Comparison of ENCODE assay signal across 15 cellular contexts in genomic region chr17:76983075-76983411, GRCh38.
DNase-seq lines count a peak whose midpoint lies in the region; ATAC-seq and TF ChIP-seq lines count a peak whose summit lies in the region.
"Had no signal": no experiment of that assay in that cellular context is flagged by ENCODE, and none has a peak within 500 bp of the region (broad histone marks: within the 10 kb centered on the region; RNA-seq: fewer than 3 reads in every experiment).

No MANE protein-coding gene starts in this region.

- H4K20me1 ChIP-seq in H9 (ENCODE audit: control insufficient read depth, insufficient read depth, insufficient read length): no peaks in the 10 kb centered on the region

- no peak overlapping the region for H2BK5ac ChIP-seq in H9 (ENCODE audit: insufficient read length, low read length)

- H3K27me3 ChIP-seq in H9 (ENCODE audit: insufficient read depth, low read length): no peaks in the 10 kb centered on the region

- H3K4me1 Mint-ChIP-seq in activated CD4-positive, alpha-beta T cell treated with anti-CD3 and anti-CD28 coated beads, Interleukin-2, amount 10 ng/mL, durations not matched to agents 7 days and 5 days: peaks cover 21% of the 10 kb centered on the region
- H3K4me1 Mint-ChIP-seq in H9: peaks cover 15 to 44% of the 10 kb centered on the region in 2 experiments
- H3K4me1 Mint-ChIP-seq in activated T-helper 17 cell treated with anti-CD3 and anti-CD28 coated beads, Interleukin-2, amount 50 U/mL, for 72 hours: peaks cover 4% of the 10 kb centered on the region
- peaks cover 22% of the 10 kb centered on the region for H3K4me1 Mint-ChIP-seq in nephron progenitor cell

- no peak overlapping the region for H3K4ac ChIP-seq in H9 (ENCODE audit: low read depth, low read length)

- H3K56ac ChIP-seq in H9 (ENCODE audit: insufficient read length, low read depth, low read length): no peak overlapping the region

- no peak overlapping the region for H3K9ac ChIP-seq in H9 (ENCODE audit: extremely low read depth, insufficient read length, low read length)

- peak overlapping the region; percentile 44 for H3K14ac ChIP-seq in H9 (ENCODE audit: insufficient read depth, low read length)

- no peak overlapping the region for H3K18ac ChIP-seq in H9 (ENCODE audit: insufficient read length, low read depth, low read length)

- TF ChIP-seq CTCF in H9 (conservative IDR thresholded peaks at IDR 0.05) (no peak), nephron progenitor cell (IDR thresholded peaks at IDR 0.05) (no peak)

- ATAC-seq in activated T-helper 17 cell treated with anti-CD3 and anti-CD28 coated beads, Interleukin-2, amount 50 U/mL, for 72 hours (replicated peaks): peak; percentile 72
- no peak for ATAC-seq in GM21526 (IDR thresholded peaks at IDR 0.05; ENCODE audit: low FRiP score, unreplicated experiment)
- ATAC-seq: left colon had no signal

- H3K23ac ChIP-seq in H9 (ENCODE audit: insufficient read length, low read depth, low read length): no peak overlapping the region

- H3K36me3 Mint-ChIP-seq in activated CD4-positive, alpha-beta T cell treated with anti-CD3 and anti-CD28 coated beads, Interleukin-2, amount 10 ng/mL, durations not matched to agents 7 days and 5 days (ENCODE audit: low read depth): no peaks in the 10 kb centered on the region
- H3K36me3 Mint-ChIP-seq in H9 (ENCODE audit: insufficient read depth in 1 of 3, low read depth in 3 of 3): peaks cover 5 to 8% (median 6%) of the 10 kb centered on the region in 3 experiments
- H3K36me3 Mint-ChIP-seq in activated T-helper 17 cell treated with anti-CD3 and anti-CD28 coated beads, Interleukin-2, amount 50 U/mL, for 72 hours (ENCODE audit: low read depth): no peaks in the 10 kb centered on the region
- peaks cover 3% of the 10 kb centered on the region for H3K36me3 Mint-ChIP-seq in nephron progenitor cell (ENCODE audit: low read depth)

- no peak overlapping the region for H2AK5ac ChIP-seq in H9 (ENCODE audit: insufficient read length, low read length)

- no peak overlapping the region for H4K5ac ChIP-seq in H9 (ENCODE audit: insufficient read length, low read depth, low read length)

- no peaks in the 10 kb centered on the region for H3K4me1 ChIP-seq in H9 (ENCODE audit: insufficient read depth, low read length)
- H3K4me1 ChIP-seq: transverse colon had no signal

- H3K9me3 Mint-ChIP-seq in activated CD4-positive, alpha-beta T cell treated with anti-CD3 and anti-CD28 coated beads, Interleukin-2, amount 10 ng/mL, durations not matched to agents 7 days and 5 days: peaks cover 9% of the 10 kb centered on the region
- peaks cover 9 to 12% of the 10 kb centered on the region in 2 experiments for H3K9me3 Mint-ChIP-seq in H9
- peaks cover 3% of the 10 kb centered on the region for H3K9me3 Mint-ChIP-seq in activated T-helper 17 cell treated with anti-CD3 and anti-CD28 coated beads, Interleukin-2, amount 50 U/mL, for 72 hours
- H3K9me3 Mint-ChIP-seq in nephron progenitor cell: peaks cover 18% of the 10 kb centered on the region

- no peak overlapping the region for H2BK12ac ChIP-seq in H9 (ENCODE audit: insufficient read length, low read depth, low read length)

- POLR2A ChIA-PET in activated CD4-positive, alpha-beta T cell treated with anti-CD3 and anti-CD28 coated beads, Interleukin-2, amount 10 ng/mL, durations not matched to agents 7 days and 5 days (lab: Charles Lee): no interaction called here

- no peak overlapping the region for H3K27ac ChIP-seq in H9 (ENCODE audit: insufficient read length, low read depth, low read length)
- H3K27ac ChIP-seq: transverse colon had no signal

- H3K79me2 ChIP-seq in H9 (ENCODE audit: insufficient read depth, low read length): no peaks in the 10 kb centered on the region

- H3K27me3 Mint-ChIP-seq in activated CD4-positive, alpha-beta T cell treated with anti-CD3 and anti-CD28 coated beads, Interleukin-2, amount 10 ng/mL, durations not matched to agents 7 days and 5 days: no peaks in the 10 kb centered on the region
- H3K27me3 Mint-ChIP-seq in H9 (ENCODE audit: low read depth): peaks cover 14% of the 10 kb centered on the region
- no peaks in the 10 kb centered on the region for H3K27me3 Mint-ChIP-seq in activated T-helper 17 cell treated with anti-CD3 and anti-CD28 coated beads, Interleukin-2, amount 50 U/mL, for 72 hours
- peaks cover 44% of the 10 kb centered on the region for H3K27me3 Mint-ChIP-seq in nephron progenitor cell (ENCODE audit: low read depth, poor library complexity)

- CTCF ChIA-PET in activated CD4-positive, alpha-beta T cell treated with anti-CD3 and anti-CD28 coated beads, Interleukin-2, amount 10 ng/mL, durations not matched to agents 7 days and 5 days (lab: Charles Lee): no interaction called here

- no peak overlapping the region for H2BK120ac ChIP-seq in H9 (ENCODE audit: low read depth, low read length, poor library complexity, severe bottlenecking)

- no peak for DNase-seq in activated CD4-positive, alpha-beta T cell treated with anti-CD3 and anti-CD28 coated beads, Interleukin-2, amount 10 ng/mL, durations not matched to agents 7 days and 5 days
- no peak for DNase-seq in activated CD4-positive, alpha-beta T cell treated with anti-CD3 and anti-CD28 coated beads for 1 hour
- DNase-seq in H9: no peak
- DNase-seq in nephron progenitor cell: peak; percentile 23
- no peak for DNase-seq in NCI-H2107 treated with DMSO at 0.1 percent for 48 hours (lab: John Stamatoyannopoulos, UW; ENCODE audit: unreplicated experiment)
- DNase-seq in epidermal melanocyte (ENCODE audit: insufficient read length, low spot score): no peak
- DNase-seq: Caco-2; effector CD8-positive, alpha-beta T cell; Kasumi-1; left colon; NCI-H1417; small intestine; transverse colon had no signal

- no peak overlapping the region for H2AFZ ChIP-seq in H9 (ENCODE audit: low read length)

- no peak overlapping the region for H4K8ac ChIP-seq in H9 (replicated peaks; ENCODE audit: insufficient read length, low read depth, low read length)

- H3K23me2 ChIP-seq in H9 (ENCODE audit: insufficient read length, low read depth, low read length, poor library complexity, severe bottlenecking): no peaks in the 10 kb centered on the region

- no peak overlapping the region for H2BK15ac ChIP-seq in H9 (ENCODE audit: low read depth, low read length)

- H3K79me1 ChIP-seq in H9 (ENCODE audit: insufficient read depth, low read depth, low read length, poor library complexity, severe bottlenecking): no peaks in the 10 kb centered on the region

- H3K27ac Mint-ChIP-seq in activated CD4-positive, alpha-beta T cell treated with anti-CD3 and anti-CD28 coated beads, Interleukin-2, amount 10 ng/mL, durations not matched to agents 7 days and 5 days: peak overlapping the region; percentile 89
- H3K27ac Mint-ChIP-seq in H9: no peak overlapping the region
- H3K27ac Mint-ChIP-seq in activated T-helper 17 cell treated with anti-CD3 and anti-CD28 coated beads, Interleukin-2, amount 50 U/mL, for 72 hours: peak overlapping the region; percentile 74
- H3K27ac Mint-ChIP-seq in nephron progenitor cell: no peak overlapping the region

- H3K9me3 ChIP-seq in H9 (ENCODE audit: control insufficient read depth, low read depth, low read length): peaks cover 3% of the 10 kb centered on the region
- H3K9me3 ChIP-seq: transverse colon had no signal

- no peak overlapping the region for H2BK20ac ChIP-seq in H9 (ENCODE audit: low read depth, low read length, poor library complexity, severe bottlenecking)

- no peak overlapping the region for H3K4me3 Mint-ChIP-seq in activated CD4-positive, alpha-beta T cell treated with anti-CD3 and anti-CD28 coated beads, Interleukin-2, amount 10 ng/mL, durations not matched to agents 7 days and 5 days
- H3K4me3 Mint-ChIP-seq in H9 (no peak overlapping the region), nephron progenitor cell (no peak overlapping the region)
- peak overlapping the region; percentile 49 for H3K4me3 Mint-ChIP-seq in activated T-helper 17 cell treated with anti-CD3 and anti-CD28 coated beads, Interleukin-2, amount 50 U/mL, for 72 hours

- no peak overlapping the region for H3T11ph ChIP-seq in H9 (ENCODE audit: low read length)

- WGBS in H9 (ENCODE audit: extremely low coverage, insufficient read length, low lambda C conversion rate): no CpG with 5 or more reads among the region's 10 CpGs

- H4K91ac ChIP-seq in H9 (ENCODE audit: insufficient read length, low read depth, low read length): no peak overlapping the region

- no peak overlapping the region for H3K4me2 ChIP-seq in H9 (ENCODE audit: insufficient read depth, insufficient read length, low read length)

Comparison
In these comparisons a context has a peak if more than half of its experiments do, and no peak if none do; other contexts are left out.
1. H3K27ac Mint-ChIP-seq: peak in activated CD4-positive, alpha-beta T cell treated with anti-CD3 and anti-CD28 coated beads, Interleukin-2, amount 10 ng/mL, durations not matched to agents 7 days and 5 days (single experiment) and activated T-helper 17 cell treated with anti-CD3 and anti-CD28 coated beads, Interleukin-2, amount 50 U/mL, for 72 hours (single experiment); none in H9 (0 of 3) and nephron progenitor cell (single experiment).